1 cellular context compared by ENCODE assay signal in the genomic region with DNA sequence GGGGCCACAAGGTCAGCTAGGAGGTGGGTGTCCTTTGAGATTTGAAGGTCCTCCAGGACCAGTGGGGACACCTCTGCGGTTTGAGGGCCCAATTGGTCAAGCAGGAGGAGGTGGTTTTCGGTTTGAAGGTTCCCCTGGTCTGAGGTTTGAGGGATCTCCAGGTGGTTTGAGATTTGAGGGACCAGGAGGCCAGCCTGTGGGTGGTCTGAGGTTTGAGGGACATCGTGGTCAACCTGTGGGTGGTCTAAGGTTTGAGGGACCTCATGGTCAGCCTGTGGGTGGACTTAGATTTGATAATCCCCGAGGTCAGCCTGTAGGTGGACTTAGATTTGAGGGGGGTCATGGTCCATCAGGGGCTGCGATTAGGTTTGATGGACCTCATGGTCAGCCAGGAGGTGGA.
TF ChIP-seq lines count a peak whose summit lies in the region.

No MANE protein-coding gene starts in this region.

TF ChIP-seq in GM12878, 131 proteins besides CTCF, POLR2A, EP300 and RAD21:
- TF ChIP-seq RUNX3 (IDR thresholded peaks at IDR 0.05; ENCODE audit: low read length) (peak; percentile 22; the same call in 1 of the 2 replicates), PML (IDR thresholded peaks at IDR 0.05; ENCODE audit: low read length) (0 out of 2 replicates have a peak, but pooled peaks have one; percentile 2)
- TF ChIP-seq, protein P1, sequence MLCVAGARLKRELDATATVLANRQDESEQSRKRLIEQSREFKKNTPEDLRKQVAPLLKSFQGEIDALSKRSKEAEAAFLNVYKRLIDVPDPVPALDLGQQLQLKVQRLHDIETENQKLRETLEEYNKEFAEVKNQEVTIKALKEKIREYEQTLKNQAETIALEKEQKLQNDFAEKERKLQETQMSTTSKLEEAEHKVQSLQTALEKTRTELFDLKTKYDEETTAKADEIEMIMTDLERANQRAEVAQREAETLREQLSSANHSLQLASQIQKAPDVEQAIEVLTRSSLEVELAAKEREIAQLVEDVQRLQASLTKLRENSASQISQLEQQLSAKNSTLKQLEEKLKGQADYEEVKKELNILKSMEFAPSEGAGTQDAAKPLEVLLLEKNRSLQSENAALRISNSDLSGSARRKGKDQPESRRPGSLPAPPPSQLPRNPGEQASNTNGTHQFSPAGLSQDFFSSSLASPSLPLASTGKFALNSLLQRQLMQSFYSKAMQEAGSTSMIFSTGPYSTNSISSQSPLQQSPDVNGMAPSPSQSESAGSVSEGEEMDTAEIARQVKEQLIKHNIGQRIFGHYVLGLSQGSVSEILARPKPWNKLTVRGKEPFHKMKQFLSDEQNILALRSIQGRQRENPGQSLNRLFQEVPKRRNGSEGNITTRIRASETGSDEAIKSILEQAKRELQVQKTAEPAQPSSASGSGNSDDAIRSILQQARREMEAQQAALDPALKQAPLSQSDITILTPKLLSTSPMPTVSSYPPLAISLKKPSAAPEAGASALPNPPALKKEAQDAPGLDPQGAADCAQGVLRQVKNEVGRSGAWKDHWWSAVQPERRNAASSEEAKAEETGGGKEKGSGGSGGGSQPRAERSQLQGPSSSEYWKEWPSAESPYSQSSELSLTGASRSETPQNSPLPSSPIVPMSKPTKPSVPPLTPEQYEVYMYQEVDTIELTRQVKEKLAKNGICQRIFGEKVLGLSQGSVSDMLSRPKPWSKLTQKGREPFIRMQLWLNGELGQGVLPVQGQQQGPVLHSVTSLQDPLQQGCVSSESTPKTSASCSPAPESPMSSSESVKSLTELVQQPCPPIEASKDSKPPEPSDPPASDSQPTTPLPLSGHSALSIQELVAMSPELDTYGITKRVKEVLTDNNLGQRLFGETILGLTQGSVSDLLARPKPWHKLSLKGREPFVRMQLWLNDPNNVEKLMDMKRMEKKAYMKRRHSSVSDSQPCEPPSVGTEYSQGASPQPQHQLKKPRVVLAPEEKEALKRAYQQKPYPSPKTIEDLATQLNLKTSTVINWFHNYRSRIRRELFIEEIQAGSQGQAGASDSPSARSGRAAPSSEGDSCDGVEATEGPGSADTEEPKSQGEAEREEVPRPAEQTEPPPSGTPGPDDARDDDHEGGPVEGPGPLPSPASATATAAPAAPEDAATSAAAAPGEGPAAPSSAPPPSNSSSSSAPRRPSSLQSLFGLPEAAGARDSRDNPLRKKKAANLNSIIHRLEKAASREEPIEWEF (IDR thresholded peaks at IDR 0.05; ENCODE audit: insufficient replicate concordance, low read depth, low read length), result no peak
TF ChIP-seq in GM12878: peak in this region for 2.
